In the genomic region with DNA sequence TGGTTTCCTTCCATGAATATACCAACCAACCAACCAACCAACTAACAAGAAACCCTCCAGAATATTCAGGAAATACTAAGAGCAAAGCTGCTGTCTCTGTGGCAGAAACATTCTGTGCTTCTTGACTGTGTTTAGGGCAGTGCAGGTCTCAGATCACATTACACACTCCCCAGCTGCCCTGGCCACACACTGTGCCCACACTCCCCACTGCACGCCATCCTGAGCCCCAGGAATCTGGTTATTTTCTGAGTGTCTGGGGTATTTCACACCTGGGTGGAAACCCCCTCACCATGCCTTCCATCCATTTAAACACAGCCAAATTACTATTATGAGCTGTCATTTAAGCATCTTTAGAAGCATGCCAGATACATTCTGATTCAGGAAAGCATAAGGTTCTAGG, we compare ENCODE assay signal across 8 cellular contexts.
A peak's percentile ranks its signal among the peaks of the same experiment; 100 is the strongest.
DNase-seq lines count a peak whose midpoint lies in the region; ATAC-seq and TF ChIP-seq lines count a peak whose summit lies in the region.

No MANE protein-coding gene starts in this region.

- no peaks in the 10 kb centered on the region for H3K27me3 ChIP-seq in aorta (ENCODE audit: control insufficient read depth in 1 of 2, insufficient read depth in 2 of 2, low read length in 1 of 2)

- ATAC-seq in Right ventricle myocardium inferior (peak; percentile 76), aorta (ENCODE audit: low FRiP score) (peak; percentile 49), GM18519 (IDR thresholded peaks at IDR 0.05; ENCODE audit: low FRiP score, unreplicated experiment) (no peak)
- ATAC-seq in activated T-cell treated with anti-CD3 and anti-CD28 coated beads, Interleukin-2, amount 50 U/mL, for 4 hours = peak; percentile 83 to 89

- no peak overlapping the region for H3K27ac ChIP-seq in aorta (ENCODE audit: low read depth in 1 of 2, low read length in 2 of 2)

- H3K36me3 Mint-ChIP-seq in activated T-cell treated with anti-CD3 and anti-CD28 coated beads, Interleukin-2, amount 50 U/mL, for 4 hours (ENCODE audit: insufficient read depth) = peaks cover 8% of the 10 kb centered on the region
- peaks cover 11% of the 10 kb centered on the region for H3K36me3 Mint-ChIP-seq in mesothelial cell of epicardium

- no peaks in the 10 kb centered on the region for H3K36me3 ChIP-seq in aorta (ENCODE audit: control insufficient read depth in 1 of 2, insufficient read depth in 2 of 2, low read length in 1 of 2)

- H3K4me1 Mint-ChIP-seq in activated T-cell treated with anti-CD3 and anti-CD28 coated beads, Interleukin-2, amount 50 U/mL, for 4 hours (ENCODE audit: low read depth) = peaks cover 39% of the 10 kb centered on the region
- peaks cover 45% of the 10 kb centered on the region for H3K4me1 Mint-ChIP-seq in mesothelial cell of epicardium

- H3K4me1 ChIP-seq in aorta (ENCODE audit: control insufficient read depth in 1 of 2, insufficient read depth in 2 of 2, low read length in 2 of 2) = no peaks in the 10 kb centered on the region

- DNase-seq in Right ventricle myocardium inferior (ENCODE audit: missing footprints) (no peak), cardiac septum (ENCODE audit: low spot score) (no peak), mesothelial cell of epicardium (ENCODE audit: low spot score in 2 of 2, unreplicated experiment in 2 of 2) (no peak), aorta (no peak), OCI-M1 (lab: John Stamatoyannopoulos, UW) (no peak), GM19238 (ENCODE audit: insufficient read length, low spot score) (no peak)
- DNase-seq in activated T-cell treated with anti-CD3 and anti-CD28 coated beads, Interleukin-2, amount 50 U/mL, for 4 hours = peak; percentile 25

- H3K4me3 Mint-ChIP-seq in activated T-cell treated with anti-CD3 and anti-CD28 coated beads, Interleukin-2, amount 50 U/mL, for 4 hours = peak overlapping the region; percentile 92
- no peak overlapping the region for H3K4me3 Mint-ChIP-seq in mesothelial cell of epicardium

- TF ChIP-seq CTCF in mesothelial cell of epicardium (IDR thresholded peaks at IDR 0.05; ENCODE audit: unreplicated experiment) = no peak

- H3K27me3 Mint-ChIP-seq in activated T-cell treated with anti-CD3 and anti-CD28 coated beads, Interleukin-2, amount 50 U/mL, for 4 hours (ENCODE audit: low read depth) = peaks cover 1% of the 10 kb centered on the region
- H3K27me3 Mint-ChIP-seq in mesothelial cell of epicardium (ENCODE audit: low read depth) = no peaks in the 10 kb centered on the region

- intact Hi-C loops in Right ventricle myocardium inferior (cut with DNase I) (no loop called here), cardiac septum (cut with DNase I) (loop anchor here (10.0 kb wide), 1 partner anchor 129 kb away; no protein-coding TSS in a partner anchor), aorta (cut with DNase I) (no loop called here)

- WGBS in aorta, 2 donors = 68 to 83% methylated on average over 1 of the region's 1 CpG

- H3K9me3 ChIP-seq in aorta (ENCODE audit: control insufficient read depth, low read length) = no peaks in the 10 kb centered on the region

- no peaks in the 10 kb centered on the region for H3K9me3 Mint-ChIP-seq in activated T-cell treated with anti-CD3 and anti-CD28 coated beads, Interleukin-2, amount 50 U/mL, for 4 hours
- peaks cover 5% of the 10 kb centered on the region for H3K9me3 Mint-ChIP-seq in mesothelial cell of epicardium

- no peak overlapping the region for H3K4me3 ChIP-seq in aorta (ENCODE audit: low read length in 2 of 2)

- peak overlapping the region; percentile 91 for H3K27ac Mint-ChIP-seq in mesothelial cell of epicardium
